In genomic region chr17:40540448-40540847, GRCh38 we compare ENCODE assay signal across 10 cellular contexts. TPM values are rescaled to one million over a fixed set of nuclear protein-coding genes. Genes with fewer than 3 reads are reported as not detected.
A peak's percentile ranks its signal among the peaks of the same experiment; 100 is the strongest.
DNase-seq lines count a peak whose midpoint lies in the region; ATAC-seq and TF ChIP-seq lines count a peak whose summit lies in the region.
"Had no signal": no experiment of that assay in that cellular context is flagged by ENCODE, and none has a peak within 500 bp of the region (broad histone marks: within the 10 kb centered on the region; RNA-seq: fewer than 3 reads in every experiment).

No MANE protein-coding gene starts in this region.

- ATAC-seq in upper lobe of left lung (ENCODE audit: low FRiP score in 2 of 2) (no peak), GM21528 (IDR thresholded peaks at IDR 0.05; ENCODE audit: low FRiP score, unreplicated experiment) (no peak)

- peak overlapping the region; percentile 96 to 100 for H3K27ac ChIP-seq in breast epithelium
- H3K27ac ChIP-seq in mammary epithelial cell (ENCODE audit: insufficient read depth, low read depth, low read length) = no peak overlapping the region
- H3K27ac ChIP-seq in ascending aorta = peak overlapping the region; percentile 28 to 84
- no peak overlapping the region for H3K27ac ChIP-seq in neuronal stem cell (replicated peaks; ENCODE audit: low read length)
- H3K27ac ChIP-seq in upper lobe of left lung = peak overlapping the region; percentile 13 to 94 (median 84)

- H3K23ac ChIP-seq in neuronal stem cell (ENCODE audit: low read depth, low read length, poor library complexity) = no peak overlapping the region

- peak overlapping the region; percentile 85 for H2AK5ac ChIP-seq in neuronal stem cell (ENCODE audit: low read depth, low read length)

- no peak for TF ChIP-seq EP300 in upper lobe of left lung (IDR thresholded peaks at IDR 0.05)

- no peak overlapping the region for H4K8ac ChIP-seq in neuronal stem cell (ENCODE audit: low read depth, low read length)

- TF ChIP-seq POLR2A in breast epithelium (IDR thresholded peaks at IDR 0.05) (no peak), upper lobe of left lung (IDR thresholded peaks at IDR 0.05) (no peak)

- TF ChIP-seq CTCF in breast epithelium (IDR thresholded peaks at IDR 0.05) (no peak), mammary epithelial cell (conservative IDR thresholded peaks at IDR 0.05 in 1 of 2, IDR thresholded peaks at IDR 0.05 in 1 of 2; ENCODE audit: extremely low read depth in 1 of 2, insufficient read depth in 1 of 2, low read depth in 1 of 2, low read length in 2 of 2) (no peak), ascending aorta (IDR thresholded peaks at IDR 0.05) (no peak), upper lobe of left lung (IDR thresholded peaks at IDR 0.05) (no peak), GM10266 (IDR thresholded peaks at IDR 0.05; ENCODE audit: control insufficient read depth, insufficient read depth, low read depth, missing control alignments) (no peak)

- no peak overlapping the region for H3K14ac ChIP-seq in neuronal stem cell (ENCODE audit: low read length)

- BruUV-seq in mammary epithelial cell (replicated peaks; lab: Mats Ljungman, UMichigan) = no TSS peak

- H3K4ac ChIP-seq in neuronal stem cell (ENCODE audit: low read length) = no peak overlapping the region

- in situ Hi-C loops in mammary epithelial cell (cut with MboI; ENCODE audit: low sequenced_read_pairs in 2 of 2) = no loop called here

- no peak overlapping the region for H2AFZ ChIP-seq in mammary epithelial cell (ENCODE audit: low read depth, low read length)
- no peak overlapping the region for H2AFZ ChIP-seq in neuronal stem cell (ENCODE audit: low read length)

- no peak overlapping the region for H3K9ac ChIP-seq in mammary epithelial cell (ENCODE audit: insufficient read depth, low read length)
- no peak overlapping the region for H3K9ac ChIP-seq in neuronal stem cell (ENCODE audit: low read depth, low read length, poor library complexity)

- 54% methylated on average over 8 of the region's 8 CpGs for WGBS in mammary epithelial cell (ENCODE audit: low coverage, missing lambda C conversion rate)
- WGBS in neuronal stem cell (ENCODE audit: extremely low coverage in 2 of 2, insufficient read length in 2 of 2, insufficient replicate concordance in 1 of 2), 2 donors = no CpG with 5 or more reads among the region's 8 CpGs
- 89 to 94% methylated on average over 8 of the region's 8 CpGs for WGBS in upper lobe of left lung, 2 donors

- dilution Hi-C loops in mammary epithelial cell (cut with HindIII; ENCODE audit: low sequenced_read_pairs) = loop anchor here (5.0 kb wide), 1 partner anchor 223 kb away; no protein-coding TSS in a partner anchor

- H3K4me2 ChIP-seq in mammary epithelial cell (ENCODE audit: insufficient read depth, low read depth, low read length) (no peak overlapping the region), neuronal stem cell (ENCODE audit: insufficient read depth, low read length, poor library complexity, severe bottlenecking) (no peak overlapping the region)

- no peak overlapping the region for H2BK12ac ChIP-seq in neuronal stem cell (ENCODE audit: low read length)

- peaks cover 45 to 62% of the 10 kb centered on the region in 2 donors for H3K4me1 ChIP-seq in breast epithelium
- H3K4me1 ChIP-seq in mammary epithelial cell (ENCODE audit: insufficient read depth, low read length) = peaks cover 70% of the 10 kb centered on the region
- H3K4me1 ChIP-seq in ascending aorta = peaks cover 5 to 16% of the 10 kb centered on the region in 2 donors
- peaks cover 20 to 24% of the 10 kb centered on the region in 2 donors for H3K4me1 ChIP-seq in neuronal stem cell (ENCODE audit: control insufficient read depth in 2 of 2, insufficient read depth in 1 of 2, low read depth in 1 of 2, low read length in 2 of 2)
- H3K4me1 ChIP-seq in upper lobe of left lung = peaks cover 64 to 76% (median 68%) of the 10 kb centered on the region in 4 donors

- H4K91ac ChIP-seq in neuronal stem cell (ENCODE audit: low read depth, low read length, poor library complexity) = no peak overlapping the region

- peak overlapping the region; percentile 82 for H2BK15ac ChIP-seq in neuronal stem cell (ENCODE audit: low read length)

- H3K36me3 ChIP-seq in breast epithelium = no peaks in the 10 kb centered on the region
- H3K36me3 ChIP-seq in mammary epithelial cell (ENCODE audit: insufficient read depth, low read length) = no peaks in the 10 kb centered on the region
- no peaks in the 10 kb centered on the region for H3K36me3 ChIP-seq in ascending aorta
- no peaks in the 10 kb centered on the region for H3K36me3 ChIP-seq in neuronal stem cell (replicated peaks in 1 of 2; ENCODE audit: control insufficient read depth in 2 of 2, insufficient read depth in 2 of 2, low read length in 2 of 2)
- no peaks in the 10 kb centered on the region for H3K36me3 ChIP-seq in upper lobe of left lung

- peak overlapping the region; percentile 49 for H2BK5ac ChIP-seq in neuronal stem cell (ENCODE audit: low read length)

- no peak overlapping the region for H3K18ac ChIP-seq in neuronal stem cell (ENCODE audit: low read length)

- H2BK120ac ChIP-seq in neuronal stem cell (ENCODE audit: low read depth, low read length) = no peak overlapping the region

- no peak overlapping the region for H3K4me3 ChIP-seq in breast epithelium
- H3K4me3 ChIP-seq in mammary epithelial cell (replicated peaks in 1 of 3; ENCODE audit: insufficient read depth in 1 of 3, low read depth in 2 of 3, low read length in 3 of 3) = no peak overlapping the region
- no peak overlapping the region for H3K4me3 ChIP-seq in ascending aorta
- H3K4me3 ChIP-seq in neuronal stem cell (ENCODE audit: low read length in 2 of 2) = no peak overlapping the region
- no peak overlapping the region for H3K4me3 ChIP-seq in upper lobe of left lung

- no peaks in the 10 kb centered on the region for H3K27me3 ChIP-seq in breast epithelium
- H3K27me3 ChIP-seq in mammary epithelial cell (ENCODE audit: insufficient read depth, low read length) = no peaks in the 10 kb centered on the region
- no peaks in the 10 kb centered on the region for H3K27me3 ChIP-seq in ascending aorta
- H3K27me3 ChIP-seq in neuronal stem cell (ENCODE audit: control insufficient read depth in 3 of 3, insufficient read depth in 3 of 3, low read depth in 1 of 3, low read length in 3 of 3) = no peaks in the 10 kb centered on the region
- no peaks in the 10 kb centered on the region for H3K27me3 ChIP-seq in upper lobe of left lung

- no peaks in the 10 kb centered on the region for H3K9me3 ChIP-seq in breast epithelium
- no peaks in the 10 kb centered on the region for H3K9me3 ChIP-seq in mammary epithelial cell (replicated peaks; ENCODE audit: insufficient read depth, low read length)
- H3K9me3 ChIP-seq in ascending aorta = no peaks in the 10 kb centered on the region
- no peaks in the 10 kb centered on the region for H3K9me3 ChIP-seq in neuronal stem cell (replicated peaks in 1 of 2; ENCODE audit: control insufficient read depth in 2 of 2, insufficient read depth in 1 of 2, low read depth in 1 of 2, low read length in 2 of 2)
- no peaks in the 10 kb centered on the region for H3K9me3 ChIP-seq in upper lobe of left lung

- intact Hi-C loops in breast epithelium (cut with DNase I; ENCODE audit: low total_unique reads) = loop anchor here (5.0 kb wide), 1 partner anchor 98 kb away; the partner anchor contains the start of gene IGFBP4
- intact Hi-C loops in mammary epithelial cell (cut with micrococcal nuclease) = no loop called here
- intact Hi-C loops in ascending aorta (cut with DNase I) = no loop called here

- CTCF ChIA-PET in mammary epithelial cell (lab: Charles Lee; ENCODE audit: low non-redundant PET) = no interaction called here

- H3K79me2 ChIP-seq in mammary epithelial cell (ENCODE audit: insufficient read depth, low read length) = no peaks in the 10 kb centered on the region

- H3K79me1 ChIP-seq in neuronal stem cell (ENCODE audit: low read depth, low read length) = no peaks in the 10 kb centered on the region

- DNase-seq in breast epithelium (ENCODE audit: low spot score in 2 of 2) (peak in 1 of 2 donors; percentile 77), mammary epithelial cell (no peak), ascending aorta (ENCODE audit: low spot score in 2 of 2) (no peak), neuronal stem cell (ENCODE audit: low spot score) (no peak), upper lobe of left lung (no peak), GM10266 (ENCODE audit: extremely low spot score) (no peak), NCI-H1694 treated with DMSO at 0.1 percent for 48 hours (lab: John Stamatoyannopoulos, UW) (no peak)
- DNase-seq: H9 had no signal

- H4K20me1 ChIP-seq in mammary epithelial cell (ENCODE audit: insufficient read depth, low read length) = no peaks in the 10 kb centered on the region

RNA-seq across cellular contexts. Expression of gene CCR7, which starts 24.8 kb away (rescaled TPM):
- total RNA-seq in breast epithelium (1 to 10 TPM in 1 of 3 donors, under 1 TPM in 2; 0.16 to 1.0 (median 0.33) TPM), mammary epithelial cell (under 1 TPM in 1 of 2 donors, not detected in 1; 0.17 TPM), ascending aorta (not detected), upper lobe of left lung (1 to 10 TPM in 3 of 6 donors, under 1 TPM in 1, not detected in 2; 0.30 to 2.8 (median 1.4) TPM)
- polyA plus RNA-seq in mammary epithelial cell = 0.20 TPM
- polyA minus RNA-seq in mammary epithelial cell = not detected
- polyA plus RNA-seq in neuronal stem cell (2013, experiment 1 of 2) = 0.10 TPM
- 0.06 TPM for polyA plus RNA-seq in neuronal stem cell (2013, experiment 2 of 2)

RNA-seq across cellular contexts. Expression of gene TNS4, which starts 39.0 kb away (rescaled TPM):
- total RNA-seq in breast epithelium (10 to 100 TPM in 2 of 3 donors, not detected in 1; 30.5 to 52.2 TPM), mammary epithelial cell (100 to 1,000 TPM; 170 to 608 TPM), ascending aorta (not detected), upper lobe of left lung (1 to 10 TPM in 4 of 6 donors, under 1 TPM in 1, not detected in 1; 0.54 to 5.1 (median 1.1) TPM)
- polyA plus RNA-seq in mammary epithelial cell = 120 TPM
- polyA minus RNA-seq in mammary epithelial cell = 1,186 TPM
- polyA plus RNA-seq in neuronal stem cell (2013, experiment 1 of 2) = not detected
- not detected for polyA plus RNA-seq in neuronal stem cell (2013, experiment 2 of 2)
- total RNA-seq: A673 had no signal

Comparison
In these comparisons a context has a peak if more than half of its experiments do, and no peak if none do; other contexts are left out.
1. H3K27ac ChIP-seq: peak in breast epithelium (2 of 2), ascending aorta (2 of 2) and upper lobe of left lung (4 of 4); none in mammary epithelial cell (single experiment) and neuronal stem cell (single experiment).